Comparison of ENCODE assay signal across 1 cellular context in genomic region chr4:27684501-27685077, GRCh38.
TF ChIP-seq lines count a peak whose summit lies in the region.

No MANE protein-coding gene starts in this region.

TF ChIP-seq in K562, 482 proteins besides CTCF, POLR2A, EP300 and RAD21 (continued from another document):
- TF ChIP-seq, protein P1, sequence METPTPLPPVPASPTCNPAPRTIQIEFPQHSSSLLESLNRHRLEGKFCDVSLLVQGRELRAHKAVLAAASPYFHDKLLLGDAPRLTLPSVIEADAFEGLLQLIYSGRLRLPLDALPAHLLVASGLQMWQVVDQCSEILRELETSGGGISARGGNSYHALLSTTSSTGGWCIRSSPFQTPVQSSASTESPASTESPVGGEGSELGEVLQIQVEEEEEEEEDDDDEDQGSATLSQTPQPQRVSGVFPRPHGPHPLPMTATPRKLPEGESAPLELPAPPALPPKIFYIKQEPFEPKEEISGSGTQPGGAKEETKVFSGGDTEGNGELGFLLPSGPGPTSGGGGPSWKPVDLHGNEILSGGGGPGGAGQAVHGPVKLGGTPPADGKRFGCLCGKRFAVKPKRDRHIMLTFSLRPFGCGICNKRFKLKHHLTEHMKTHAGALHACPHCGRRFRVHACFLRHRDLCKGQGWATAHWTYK (CRISPR knock-in tag; IDR thresholded peaks at IDR 0.05): no peak
TF ChIP-seq in K562: peak in this region for 0.
